Comparison of ENCODE assay signal across 1 cellular context in genomic region chr6:158068893-158069799, GRCh38.
TF ChIP-seq lines count a peak whose summit lies in the region.

No MANE protein-coding gene starts in this region.

TF ChIP-seq in GM23338, 12 proteins besides CTCF, POLR2A, EP300 and RAD21 (continued from another document):
- TF ChIP-seq ZNF462 (CRISPR knock-in tag; IDR thresholded peaks at IDR 0.05), result no peak
